16 cellular contexts compared by ENCODE assay signal in the genomic region with DNA sequence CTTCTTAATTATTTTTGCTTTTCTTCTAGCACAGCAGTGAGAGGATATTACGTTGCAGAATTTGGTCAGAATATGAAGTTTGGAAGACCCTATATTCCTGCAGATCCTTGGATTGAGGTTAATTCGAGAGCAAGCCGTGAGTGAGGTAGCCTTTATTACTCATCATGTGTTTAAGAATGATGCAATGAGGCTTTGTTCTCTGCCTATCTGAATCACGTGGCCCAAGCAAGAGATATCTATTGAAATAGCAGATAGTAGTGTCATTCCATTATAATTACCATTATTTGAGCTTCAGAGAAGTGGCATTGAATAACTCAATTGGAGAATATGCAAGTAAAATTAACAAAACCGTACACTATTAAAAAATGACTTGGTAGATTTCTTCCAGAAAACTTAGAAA.
DNase-seq lines count a peak whose midpoint lies in the region; ATAC-seq, FAIRE-seq and TF ChIP-seq lines count a peak whose summit lies in the region.
"Had no signal": no experiment of that assay in that cellular context is flagged by ENCODE, and none has a peak within 500 bp of the region (broad histone marks: within the 10 kb centered on the region; RNA-seq: fewer than 3 reads in every experiment).

No MANE protein-coding gene starts in this region.

- POLR2A ChIA-PET in SK-N-SH (lab: Yijun Ruan, JAX) (no interaction called here), WTC11 (lab: Charles Lee) (no interaction called here)

- H3F3A ChIP-seq in SK-N-SH (replicated peaks; ENCODE audit: insufficient read depth): no peaks in the 10 kb centered on the region

- H3K27ac ChIP-seq in SK-N-SH (ENCODE audit: low read depth in 2 of 2, low read length in 1 of 2) (no peak overlapping the region), hepatocyte (peak overlapping the region; percentile 84)
- H3K27ac ChIP-seq: 22Rv1, BLaER1 had no signal

- no peak overlapping the region for H3K9ac ChIP-seq in SK-N-SH
- H3K9ac ChIP-seq: BLaER1 had no signal

- H3K4me2 ChIP-seq in SK-N-SH: no peak overlapping the region
- H3K4me2 ChIP-seq in hepatocyte: no peak overlapping the region
- H3K4me2 ChIP-seq: BLaER1 had no signal

- no peaks in the 10 kb centered on the region for H3K9me3 ChIP-seq in SK-N-SH
- H3K9me3 ChIP-seq in hepatocyte (ENCODE audit: low read depth): no peaks in the 10 kb centered on the region
- H3K9me3 ChIP-seq: BLaER1 had no signal

- no peaks in the 10 kb centered on the region for H3K79me2 ChIP-seq in SK-N-SH (ENCODE audit: insufficient read depth)
- no peaks in the 10 kb centered on the region for H3K79me2 ChIP-seq in hepatocyte

- H2AFZ ChIP-seq in SK-N-SH (ENCODE audit: low read depth): peak overlapping the region; percentile 8; the same call in 1 of the 2 replicates
- no peak overlapping the region for H2AFZ ChIP-seq in hepatocyte

- TF ChIP-seq CTCF in SK-N-SH (IDR thresholded peaks at IDR 0.05) (no peak), WTC11 (IDR thresholded peaks at IDR 0.05) (no peak), hepatocyte (IDR thresholded peaks at IDR 0.05; ENCODE audit: poor library complexity) (no peak)

- WGBS in SK-N-SH (ENCODE audit: low lambda C conversion rate): 17% methylated on average over 5 of the region's 5 CpGs
- whole genome bisulfite sequencing in hepatocyte (ENCODE audit: low lambda C conversion rate, missing lambda C conversion rate): 83% methylated on average over 5 of the region's 5 CpGs

- H3K4me1 ChIP-seq in SK-N-SH (ENCODE audit: control insufficient read depth in 1 of 2, insufficient read depth in 2 of 2, low read depth in 1 of 2, low read length in 1 of 2) (no peaks in the 10 kb centered on the region), hepatocyte (ENCODE audit: insufficient read depth) (no peaks in the 10 kb centered on the region)

- no peak for FAIRE-seq in urothelium cell line (lab: Jason Lieb, UNC)
- no peak for FAIRE-seq in RCC 7860 (lab: Jason Lieb, UNC)
- FAIRE-seq: GM18507 had no signal

- no peaks in the 10 kb centered on the region for H4K20me1 ChIP-seq in SK-N-SH (ENCODE audit: insufficient read depth)
- no peaks in the 10 kb centered on the region for H4K20me1 ChIP-seq in hepatocyte (ENCODE audit: insufficient read depth, poor library complexity, severe bottlenecking)
- H4K20me1 ChIP-seq: BLaER1 had no signal

- no peak for TF ChIP-seq EP300 in SK-N-SH (IDR thresholded peaks at IDR 0.05; ENCODE audit: borderline replicate concordance in 1 of 2, low read depth in 1 of 2, low read length in 1 of 2)

- DNase-seq in SK-N-SH: no peak
- DNase-seq in WTC11 (ENCODE audit: low spot score): no peak
- DNase-seq in hepatocyte (ENCODE audit: low spot score): peak; percentile 23
- peak; percentile 16 for DNase-seq in urothelium cell line (ENCODE audit: low spot score)
- DNase-seq in RCC 7860 (ENCODE audit: low spot score): no peak
- DNase-seq in middle frontal gyrus (ENCODE audit: extremely low spot score, low spot score): no peak
- no peak for DNase-seq in hypothalamus (lab: John Stamatoyannopoulos, UW)
- DNase-seq: H7, NCI-H1092, NCI-H1694, PC-3 had no signal

- peaks cover 5% of the 10 kb centered on the region for H3K9me3 Mint-ChIP-seq in WTC11

- H3K4me3 ChIP-seq in SK-N-SH (ENCODE audit: low read depth in 2 of 2, low read length in 1 of 2) (no peak overlapping the region), hepatocyte (no peak overlapping the region)
- H3K4me3 ChIP-seq: BLaER1 had no signal

- CTCF ChIA-PET in SK-N-SH (lab: Yijun Ruan, JAX) (no interaction called here), WTC11 (lab: Charles Lee) (no interaction called here)

- no peaks in the 10 kb centered on the region for H3K36me3 ChIP-seq in SK-N-SH (replicated peaks in 1 of 2; ENCODE audit: control insufficient read depth in 1 of 2, insufficient read depth in 2 of 2, low read length in 1 of 2)
- H3K36me3 ChIP-seq in hepatocyte (replicated peaks; ENCODE audit: insufficient read depth, low read depth): no peaks in the 10 kb centered on the region
- H3K36me3 ChIP-seq: BLaER1 had no signal

- no peak for TF ChIP-seq RAD21 in SK-N-SH (IDR thresholded peaks at IDR 0.05; ENCODE audit: low read length)

- peaks cover 6% of the 10 kb centered on the region for H3K36me3 Mint-ChIP-seq in WTC11

- peaks cover 65% of the 10 kb centered on the region for H3K4me1 Mint-ChIP-seq in WTC11

- H3K27me3 ChIP-seq in SK-N-SH (ENCODE audit: insufficient read depth): no peaks in the 10 kb centered on the region; the same call in 1 of the 2 replicates
- H3K27me3 ChIP-seq in hepatocyte: no peaks in the 10 kb centered on the region
- H3K27me3 ChIP-seq: BLaER1 had no signal

- H3K27me3 Mint-ChIP-seq in WTC11 (ENCODE audit: low read depth): no peaks in the 10 kb centered on the region

- no peaks in the 10 kb centered on the region for H3K9me2 ChIP-seq in SK-N-SH
- H3K9me2 ChIP-seq in hepatocyte (replicated peaks; ENCODE audit: insufficient read depth): no peaks in the 10 kb centered on the region

- no peak overlapping the region; the same call in 1 of the 2 replicates for H3K4me3 Mint-ChIP-seq in WTC11

- peak overlapping the region; percentile 90 for H3K27ac Mint-ChIP-seq in WTC11

- no peak for ATAC-seq in SK-N-SH treated with all-trans-retinoic acid at 6 μM for 48 hours
- ATAC-seq in WTC11: no peak
- ATAC-seq: PC-3, Right ventricle myocardium inferior had no signal

TF ChIP-seq in SK-N-SH, 30 proteins besides CTCF, POLR2A, EP300 and RAD21:
- TF ChIP-seq TAF1 (IDR thresholded peaks at IDR 0.05; ENCODE audit: borderline replicate concordance, low read depth, low read length) (no peak), NRF1 (IDR thresholded peaks at IDR 0.05; ENCODE audit: low read depth, low read length) (no peak)

TF ChIP-seq in SK-N-SH treated with all-trans-retinoic acid at 6 μM for 48 hours, 23 proteins besides CTCF, POLR2A, EP300 and RAD21 (continues in another document):
- TF ChIP-seq PATZ1 (CRISPR knock-in tag; IDR thresholded peaks at IDR 0.05; ENCODE audit: borderline replicate concordance) (no peak), ZFP30 (CRISPR knock-in tag; IDR thresholded peaks at IDR 0.05) (no peak), ZNF8 (CRISPR knock-in tag; IDR thresholded peaks at IDR 0.05) (no peak), TOX (CRISPR knock-in tag; IDR thresholded peaks at IDR 0.05; ENCODE audit: borderline replicate concordance) (no peak), ARNTL (CRISPR knock-in tag; IDR thresholded peaks at IDR 0.05; ENCODE audit: borderline replicate concordance, low read depth) (no peak), RARB (CRISPR knock-in tag; IDR thresholded peaks at IDR 0.05) (no peak), ZC3H10 (CRISPR knock-in tag; IDR thresholded peaks at IDR 0.05) (no peak), TCF4 (CRISPR knock-in tag; IDR thresholded peaks at IDR 0.05; ENCODE audit: borderline replicate concordance) (no peak), ESRRG (CRISPR knock-in tag; IDR thresholded peaks at IDR 0.05) (no peak)

TF ChIP-seq in WTC11, 78 proteins besides CTCF, POLR2A, EP300 and RAD21:
- TF ChIP-seq OVOL2 (CRISPR knock-in tag; IDR thresholded peaks at IDR 0.05; ENCODE audit: borderline replicate concordance) (no peak), TEAD4 (CRISPR knock-in tag; IDR thresholded peaks at IDR 0.05) (no peak), MXD4 (CRISPR knock-in tag; IDR thresholded peaks at IDR 0.05; ENCODE audit: borderline replicate concordance) (no peak), AR (CRISPR knock-in tag; IDR thresholded peaks at IDR 0.05) (no peak), PRRX2 (CRISPR knock-in tag; IDR thresholded peaks at IDR 0.05) (no peak), CREM (CRISPR knock-in tag; IDR thresholded peaks at IDR 0.05) (no peak), ZNF232 (CRISPR knock-in tag; IDR thresholded peaks at IDR 0.05) (no peak), NR3C1 (CRISPR knock-in tag; conservative IDR thresholded peaks at IDR 0.05; ENCODE audit: low read depth) (no peak)
- TF ChIP-seq, protein P1, sequence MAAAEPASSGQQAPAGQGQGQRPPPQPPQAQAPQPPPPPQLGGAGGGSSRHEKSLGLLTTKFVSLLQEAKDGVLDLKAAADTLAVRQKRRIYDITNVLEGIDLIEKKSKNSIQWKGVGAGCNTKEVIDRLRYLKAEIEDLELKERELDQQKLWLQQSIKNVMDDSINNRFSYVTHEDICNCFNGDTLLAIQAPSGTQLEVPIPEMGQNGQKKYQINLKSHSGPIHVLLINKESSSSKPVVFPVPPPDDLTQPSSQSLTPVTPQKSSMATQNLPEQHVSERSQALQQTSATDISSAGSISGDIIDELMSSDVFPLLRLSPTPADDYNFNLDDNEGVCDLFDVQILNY (CRISPR knock-in tag; IDR thresholded peaks at IDR 0.05): no peak

Comparison
In these comparisons a context has a peak if more than half of its experiments do, and no peak if none do; other contexts are left out.
1. DNase-seq: peak in hepatocyte (single experiment) and urothelium cell line (single experiment); none in SK-N-SH (single experiment), WTC11 (single experiment), RCC 7860 (single experiment), middle frontal gyrus (single experiment) and hypothalamus (0 of 51).